In the genomic region with DNA sequence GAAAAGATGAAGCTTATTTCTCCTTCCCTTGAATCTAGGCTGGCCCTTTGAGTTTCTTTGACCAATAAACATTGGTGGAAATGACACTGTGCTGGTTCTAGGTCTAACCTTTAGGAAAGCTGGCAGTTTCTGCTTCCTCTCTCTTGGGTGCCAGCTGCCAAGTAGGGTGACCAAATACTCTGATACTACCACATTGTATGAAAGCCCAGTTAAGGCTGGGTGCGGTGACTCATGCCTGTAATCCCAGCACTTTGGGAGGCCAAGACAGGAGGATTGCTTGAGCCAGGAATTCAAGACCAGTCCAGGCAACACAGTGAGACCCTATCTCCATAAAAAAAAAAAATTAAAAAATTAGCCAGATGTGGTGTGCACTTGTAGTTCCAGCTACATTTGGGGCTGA, we compare ENCODE assay signal across 1 cellular context.
TF ChIP-seq lines count a peak whose summit lies in the region.

No MANE protein-coding gene starts in this region.

TF ChIP-seq in H1, 55 proteins besides CTCF, POLR2A, EP300 and RAD21 (continued from another document):
- TF ChIP-seq TAF7 (optimal IDR thresholded peaks at IDR 0.05; ENCODE audit: borderline replicate concordance, low read depth, low read length) (no peak), HDAC6 (IDR thresholded peaks at IDR 0.05; ENCODE audit: low read depth, low read length) (no peak), SAP30 (IDR thresholded peaks at IDR 0.05; ENCODE audit: insufficient read depth, insufficient replicate concordance, low read length) (no peak), GABPA (IDR thresholded peaks at IDR 0.05; ENCODE audit: borderline replicate concordance, insufficient read depth, low read length) (no peak), EGR1 (IDR thresholded peaks at IDR 0.05; ENCODE audit: borderline replicate concordance, low read depth, low read length) (no peak), CHD1 (IDR thresholded peaks at IDR 0.05; ENCODE audit: low read depth, low read length) (no peak), CBX8 (IDR thresholded peaks at IDR 0.05; ENCODE audit: borderline replicate concordance, low read depth, low read length) (no peak), CTBP2 (IDR thresholded peaks at IDR 0.05; ENCODE audit: borderline replicate concordance, insufficient read depth, insufficient read length, low read length) (no peak), CREB1 (IDR thresholded peaks at IDR 0.05) (no peak)
